19 cellular contexts compared by ENCODE assay signal in the genomic region with DNA sequence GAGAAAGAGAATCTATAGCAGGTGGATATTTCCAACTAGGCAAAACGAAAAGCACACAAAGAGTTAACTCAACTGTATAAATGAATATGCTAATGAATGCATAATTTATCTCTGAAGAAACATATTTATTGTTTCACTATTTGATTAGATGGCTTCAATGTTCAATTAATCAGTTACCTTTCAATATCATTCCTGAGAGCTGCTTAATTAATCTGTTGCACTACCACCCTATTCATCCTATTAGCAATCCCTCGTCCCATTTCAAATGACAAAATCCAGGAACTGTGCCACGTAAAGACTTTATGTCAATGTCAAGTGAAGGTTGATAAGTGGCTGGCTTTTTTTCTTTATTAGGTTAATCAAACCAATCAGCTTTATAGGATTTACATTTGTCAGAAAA.
DNase-seq lines count a peak whose midpoint lies in the region; FAIRE-seq lines count a peak whose summit lies in the region.
"Had no signal": no experiment of that assay in that cellular context is flagged by ENCODE, and none has a peak within 500 bp of the region (broad histone marks: within the 10 kb centered on the region; RNA-seq: fewer than 3 reads in every experiment).

No MANE protein-coding gene starts in this region.

- no peak overlapping the region for H4K91ac ChIP-seq in mesenchymal stem cell (ENCODE audit: low read length)

- no peak overlapping the region for H2BK15ac ChIP-seq in mesenchymal stem cell (ENCODE audit: low read depth, poor library complexity, severe bottlenecking)

- H2AFZ ChIP-seq in mesenchymal stem cell (ENCODE audit: low read depth, low read length): no peak overlapping the region

- no peak overlapping the region for H3K23ac ChIP-seq in mesenchymal stem cell (ENCODE audit: low read length in 2 of 2)

- H3K18ac ChIP-seq in mesenchymal stem cell (ENCODE audit: low read depth in 1 of 2, low read length in 2 of 2): no peak overlapping the region

- no peak overlapping the region for H2BK120ac ChIP-seq in mesenchymal stem cell (ENCODE audit: low read depth, low read length)

- H2BK5ac ChIP-seq in mesenchymal stem cell (ENCODE audit: low read depth, low read length, poor library complexity, severe bottlenecking): no peak overlapping the region

- H3K9me3 ChIP-seq in mesenchymal stem cell (ENCODE audit: control insufficient read depth, low read length): no peaks in the 10 kb centered on the region
- H3K9me3 ChIP-seq: BE2C had no signal

- H3K9ac ChIP-seq in mesenchymal stem cell (ENCODE audit: low read length): no peak overlapping the region

- H3K36me3 ChIP-seq in mesenchymal stem cell (ENCODE audit: control insufficient read depth in 1 of 2, insufficient read depth in 2 of 2, low read depth in 1 of 2, low read length in 2 of 2): no peaks in the 10 kb centered on the region
- H3K36me3 ChIP-seq: BE2C had no signal

- H3K4me2 ChIP-seq in mesenchymal stem cell (ENCODE audit: low read length, poor library complexity, severe bottlenecking): no peak overlapping the region

- no peak overlapping the region for H3K14ac ChIP-seq in mesenchymal stem cell (ENCODE audit: low read length in 2 of 2)

- H3K27me3 ChIP-seq in layer of hippocampus (ENCODE audit: control insufficient read depth, insufficient read depth, low read length) (no peaks in the 10 kb centered on the region), mesenchymal stem cell (ENCODE audit: control insufficient read depth in 1 of 2, insufficient read depth in 1 of 2, low read length in 2 of 2) (no peaks in the 10 kb centered on the region)
- H3K27me3 ChIP-seq: BE2C had no signal

- H4K8ac ChIP-seq in mesenchymal stem cell (ENCODE audit: low read length): no peak overlapping the region

- peaks cover 3% of the 10 kb centered on the region for H3K4me1 ChIP-seq in mesenchymal stem cell (ENCODE audit: control insufficient read depth, insufficient read depth, low read depth, low read length)

- H3K79me1 ChIP-seq in mesenchymal stem cell (replicated peaks; ENCODE audit: low read length, poor library complexity, severe bottlenecking): peaks cover 17% of the 10 kb centered on the region

- no peak for FAIRE-seq in frontal cortex (lab: Jason Lieb, UNC)
- FAIRE-seq: A204.1, GM12878, GM19239, H1, HepG2 had no signal

- DNase-seq in substantia nigra (lab: John Stamatoyannopoulos, UW) (no peak), cerebellar nuclear complex (lab: John Stamatoyannopoulos, UW) (no peak), mesenchymal stem cell (no peak), frontal cortex (ENCODE audit: low spot score in 2 of 2) (no peak)
- DNase-seq: ACHN; CD4-positive, CD25-positive, alpha-beta regulatory T cell; CD8-positive, alpha-beta memory T cell; COR-L47; DMS 273 treated with DMSO at 0.1 percent for 48 hours; EL; H9 had no signal

- H3K27ac ChIP-seq in cingulate gyrus (ENCODE audit: low read depth, low read length): peak overlapping the region; percentile 98
- peak overlapping the region; percentile 88 for H3K27ac ChIP-seq in layer of hippocampus (ENCODE audit: low read depth, low read length)
- peak overlapping the region; percentile 76 for H3K27ac ChIP-seq in substantia nigra (ENCODE audit: low read depth, low read length, poor library complexity, severe bottlenecking)
- H3K27ac ChIP-seq in mesenchymal stem cell (ENCODE audit: low read length, poor library complexity, severe bottlenecking): no peak overlapping the region

- no peak overlapping the region for H3K4me3 ChIP-seq in mesenchymal stem cell (ENCODE audit: insufficient read depth in 1 of 2, low read depth in 1 of 2, low read length in 2 of 2)
- H3K4me3 ChIP-seq: GM12878 had no signal

- WGBS in mesenchymal stem cell: no CpG with 5 or more reads among the region's 3 CpGs

- H2AK5ac ChIP-seq in mesenchymal stem cell (ENCODE audit: low read length, severe bottlenecking): no peak overlapping the region

- H2BK12ac ChIP-seq in mesenchymal stem cell (ENCODE audit: low read length in 2 of 2): no peak overlapping the region

- H3K4ac ChIP-seq in mesenchymal stem cell (ENCODE audit: low read depth in 1 of 2, low read length in 2 of 2): no peak overlapping the region
